1 cellular context compared by ENCODE assay signal in the genomic region with DNA sequence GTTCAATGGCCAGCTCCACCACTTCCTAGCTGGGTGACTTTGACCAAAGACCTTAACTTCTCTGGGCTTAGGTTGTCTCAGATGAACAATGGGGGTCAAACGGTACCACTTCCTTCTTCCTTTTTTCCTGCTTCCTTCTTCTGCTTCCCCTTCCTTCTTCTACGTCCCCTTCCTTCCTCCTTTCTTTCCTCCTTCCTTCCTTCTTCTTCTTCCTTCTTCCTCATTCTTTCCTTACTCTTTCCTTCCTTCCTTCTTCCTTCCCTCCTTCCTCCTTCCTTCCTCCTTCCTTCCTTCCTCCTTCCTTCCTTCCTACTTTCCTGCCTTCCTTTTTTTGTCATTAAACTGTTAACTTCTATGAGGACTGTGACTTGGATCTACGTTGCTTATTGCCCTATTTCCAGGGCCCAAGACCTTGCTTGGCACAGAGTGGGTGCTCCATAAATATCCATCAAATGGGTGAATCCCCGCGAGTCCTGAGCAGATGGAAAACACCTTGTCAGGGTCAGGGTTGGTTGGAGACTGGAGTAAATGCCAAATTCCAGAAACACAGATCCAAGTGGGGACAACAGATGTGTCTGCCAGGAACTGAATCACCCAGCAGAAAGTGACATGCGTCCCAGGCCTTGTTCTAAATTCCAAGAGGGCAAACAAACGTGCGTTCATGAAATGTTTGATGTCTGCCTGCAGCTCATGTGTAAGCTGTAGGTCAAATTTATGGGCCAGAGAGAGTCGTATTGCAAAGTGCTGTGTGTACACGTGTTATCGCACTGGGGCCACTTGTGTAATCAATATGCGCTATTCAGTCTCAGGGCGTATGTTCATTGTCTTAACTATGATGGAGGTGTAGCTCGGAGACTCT.
A peak's percentile ranks its signal among the peaks of the same experiment; 100 is the strongest.
TF ChIP-seq lines count a peak whose summit lies in the region.

No MANE protein-coding gene starts in this region.

TF ChIP-seq in HepG2, 621 proteins besides CTCF, POLR2A, EP300 and RAD21 (continued from another document and continues in another):
- 0 out of 2 replicates have a peak, but pooled peaks have one; percentile 17 for TF ChIP-seq KAT8 (CRISPR knock-in tag; IDR thresholded peaks at IDR 0.05)
- TF ChIP-seq GABPB1 (CRISPR knock-in tag; IDR thresholded peaks at IDR 0.05), result no peak
- no peak for TF ChIP-seq YY1 (IDR thresholded peaks at IDR 0.05; ENCODE audit: insufficient read depth, insufficient replicate concordance, low read depth, low read length)
- no peak for TF ChIP-seq GPN1 (CRISPR knock-in tag; IDR thresholded peaks at IDR 0.05; ENCODE audit: borderline replicate concordance)
- no peak for TF ChIP-seq ZNF607 (CRISPR knock-in tag; IDR thresholded peaks at IDR 0.05; ENCODE audit: borderline replicate concordance)
- no peak for TF ChIP-seq JDP2 (CRISPR knock-in tag; IDR thresholded peaks at IDR 0.05; ENCODE audit: borderline replicate concordance)
- TF ChIP-seq SIN3B (IDR thresholded peaks at IDR 0.05; ENCODE audit: low read length), result no peak
- no peak for TF ChIP-seq GTF3A (CRISPR knock-in tag; conservative IDR thresholded peaks at IDR 0.05)
- TF ChIP-seq BORCS8-MEF2B (CRISPR knock-in tag; IDR thresholded peaks at IDR 0.05), result no peak
- no peak for TF ChIP-seq ZNF678 (CRISPR knock-in tag; IDR thresholded peaks at IDR 0.05)
- TF ChIP-seq MATR3 (CRISPR knock-in tag; IDR thresholded peaks at IDR 0.05), result no peak
- no peak for TF ChIP-seq TARDBP (CRISPR knock-in tag; IDR thresholded peaks at IDR 0.05)
- TF ChIP-seq ZFP90 (CRISPR knock-in tag; IDR thresholded peaks at IDR 0.05; ENCODE audit: borderline replicate concordance), result no peak
- no peak for TF ChIP-seq HNRNPH1 (optimal IDR thresholded peaks at IDR 0.05; ENCODE audit: low read depth, low read length)
- no peak for TF ChIP-seq ZNF33B (CRISPR knock-in tag; IDR thresholded peaks at IDR 0.05)
- TF ChIP-seq TEAD2 (CRISPR knock-in tag; IDR thresholded peaks at IDR 0.05), result peak; percentile 57; the same call in 1 of the 2 replicates
- TF ChIP-seq ELF3 (CRISPR knock-in tag; IDR thresholded peaks at IDR 0.05), result 0 out of 2 replicates have a peak, but pooled peaks have one; percentile 16
- TF ChIP-seq NFE2 (CRISPR knock-in tag; IDR thresholded peaks at IDR 0.05), result no peak
- TF ChIP-seq SSRP1 (CRISPR knock-in tag; IDR thresholded peaks at IDR 0.05), result no peak
- no peak for TF ChIP-seq ZNF451 (CRISPR knock-in tag; IDR thresholded peaks at IDR 0.05)
- TF ChIP-seq MEIS2 (CRISPR knock-in tag; IDR thresholded peaks at IDR 0.05), result no peak
- TF ChIP-seq KMT2A (CRISPR knock-in tag; IDR thresholded peaks at IDR 0.05), result no peak
- TF ChIP-seq, protein P1, sequence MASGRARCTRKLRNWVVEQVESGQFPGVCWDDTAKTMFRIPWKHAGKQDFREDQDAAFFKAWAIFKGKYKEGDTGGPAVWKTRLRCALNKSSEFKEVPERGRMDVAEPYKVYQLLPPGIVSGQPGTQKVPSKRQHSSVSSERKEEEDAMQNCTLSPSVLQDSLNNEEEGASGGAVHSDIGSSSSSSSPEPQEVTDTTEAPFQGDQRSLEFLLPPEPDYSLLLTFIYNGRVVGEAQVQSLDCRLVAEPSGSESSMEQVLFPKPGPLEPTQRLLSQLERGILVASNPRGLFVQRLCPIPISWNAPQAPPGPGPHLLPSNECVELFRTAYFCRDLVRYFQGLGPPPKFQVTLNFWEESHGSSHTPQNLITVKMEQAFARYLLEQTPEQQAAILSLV (CRISPR knock-in tag; IDR thresholded peaks at IDR 0.05; ENCODE audit: borderline replicate concordance), result no peak
- no peak for TF ChIP-seq MTF2 (CRISPR knock-in tag; IDR thresholded peaks at IDR 0.05; ENCODE audit: borderline replicate concordance)
- TF ChIP-seq KLF16 (CRISPR knock-in tag; IDR thresholded peaks at IDR 0.05), result peak in 1 of 2 experiments; percentile 72; a peak in 1 of 4 replicates
- TF ChIP-seq, protein P2, sequence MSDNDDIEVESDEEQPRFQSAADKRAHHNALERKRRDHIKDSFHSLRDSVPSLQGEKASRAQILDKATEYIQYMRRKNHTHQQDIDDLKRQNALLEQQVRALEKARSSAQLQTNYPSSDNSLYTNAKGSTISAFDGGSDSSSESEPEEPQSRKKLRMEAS (IDR thresholded peaks at IDR 0.05), result peak; percentile 66; the same call in 1 of the 2 replicates
- peak; percentile 65 for TF ChIP-seq FOXA3 (CRISPR knock-in tag; IDR thresholded peaks at IDR 0.05)
- TF ChIP-seq, protein P3, sequence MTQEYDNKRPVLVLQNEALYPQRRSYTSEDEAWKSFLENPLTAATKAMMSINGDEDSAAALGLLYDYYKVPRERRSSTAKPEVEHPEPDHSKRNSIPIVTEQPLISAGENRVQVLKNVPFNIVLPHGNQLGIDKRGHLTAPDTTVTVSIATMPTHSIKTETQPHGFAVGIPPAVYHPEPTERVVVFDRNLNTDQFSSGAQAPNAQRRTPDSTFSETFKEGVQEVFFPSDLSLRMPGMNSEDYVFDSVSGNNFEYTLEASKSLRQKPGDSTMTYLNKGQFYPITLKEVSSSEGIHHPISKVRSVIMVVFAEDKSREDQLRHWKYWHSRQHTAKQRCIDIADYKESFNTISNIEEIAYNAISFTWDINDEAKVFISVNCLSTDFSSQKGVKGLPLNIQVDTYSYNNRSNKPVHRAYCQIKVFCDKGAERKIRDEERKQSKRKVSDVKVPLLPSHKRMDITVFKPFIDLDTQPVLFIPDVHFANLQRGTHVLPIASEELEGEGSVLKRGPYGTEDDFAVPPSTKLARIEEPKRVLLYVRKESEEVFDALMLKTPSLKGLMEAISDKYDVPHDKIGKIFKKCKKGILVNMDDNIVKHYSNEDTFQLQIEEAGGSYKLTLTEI (CRISPR knock-in tag; conservative IDR thresholded peaks at IDR 0.05), result no peak
- TF ChIP-seq EZH2 (conservative IDR thresholded peaks at IDR 0.05; ENCODE audit: low read depth, low read length), result no peak
- no peak for TF ChIP-seq ZFP36L1 (CRISPR knock-in tag; IDR thresholded peaks at IDR 0.05)
- no peak for TF ChIP-seq NFKBIZ (CRISPR knock-in tag; IDR thresholded peaks at IDR 0.05)
- TF ChIP-seq NFATC3 (CRISPR knock-in tag; IDR thresholded peaks at IDR 0.05), result no peak
- no peak for TF ChIP-seq ZKSCAN5 (CRISPR knock-in tag; IDR thresholded peaks at IDR 0.05)
- TF ChIP-seq RBM39 (IDR thresholded peaks at IDR 0.05; ENCODE audit: low read depth, low read length, poor library complexity, severe bottlenecking), result no peak
- TF ChIP-seq TGIF2 (CRISPR knock-in tag; IDR thresholded peaks at IDR 0.05), result no peak
- peak; percentile 61; the same call in 1 of the 2 replicates for TF ChIP-seq SOX5 (CRISPR knock-in tag; IDR thresholded peaks at IDR 0.05; ENCODE audit: borderline replicate concordance)
- TF ChIP-seq ARNT2 (CRISPR knock-in tag; IDR thresholded peaks at IDR 0.05; ENCODE audit: low read depth), result 0 out of 2 replicates have a peak, but pooled peaks have one; percentile 41
- TF ChIP-seq, protein P4, sequence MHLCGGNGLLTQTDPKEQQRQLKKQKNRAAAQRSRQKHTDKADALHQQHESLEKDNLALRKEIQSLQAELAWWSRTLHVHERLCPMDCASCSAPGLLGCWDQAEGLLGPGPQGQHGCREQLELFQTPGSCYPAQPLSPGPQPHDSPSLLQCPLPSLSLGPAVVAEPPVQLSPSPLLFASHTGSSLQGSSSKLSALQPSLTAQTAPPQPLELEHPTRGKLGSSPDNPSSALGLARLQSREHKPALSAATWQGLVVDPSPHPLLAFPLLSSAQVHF (CRISPR knock-in tag; IDR thresholded peaks at IDR 0.05), result no peak
- TF ChIP-seq ZNF253 (CRISPR knock-in tag; IDR thresholded peaks at IDR 0.05; ENCODE audit: borderline replicate concordance), result no peak
- TF ChIP-seq ZNF569 (CRISPR knock-in tag; IDR thresholded peaks at IDR 0.05; ENCODE audit: borderline replicate concordance), result no peak
- no peak for TF ChIP-seq ZNF496 (CRISPR knock-in tag; IDR thresholded peaks at IDR 0.05; ENCODE audit: insufficient replicate concordance)
- TF ChIP-seq, protein P5, sequence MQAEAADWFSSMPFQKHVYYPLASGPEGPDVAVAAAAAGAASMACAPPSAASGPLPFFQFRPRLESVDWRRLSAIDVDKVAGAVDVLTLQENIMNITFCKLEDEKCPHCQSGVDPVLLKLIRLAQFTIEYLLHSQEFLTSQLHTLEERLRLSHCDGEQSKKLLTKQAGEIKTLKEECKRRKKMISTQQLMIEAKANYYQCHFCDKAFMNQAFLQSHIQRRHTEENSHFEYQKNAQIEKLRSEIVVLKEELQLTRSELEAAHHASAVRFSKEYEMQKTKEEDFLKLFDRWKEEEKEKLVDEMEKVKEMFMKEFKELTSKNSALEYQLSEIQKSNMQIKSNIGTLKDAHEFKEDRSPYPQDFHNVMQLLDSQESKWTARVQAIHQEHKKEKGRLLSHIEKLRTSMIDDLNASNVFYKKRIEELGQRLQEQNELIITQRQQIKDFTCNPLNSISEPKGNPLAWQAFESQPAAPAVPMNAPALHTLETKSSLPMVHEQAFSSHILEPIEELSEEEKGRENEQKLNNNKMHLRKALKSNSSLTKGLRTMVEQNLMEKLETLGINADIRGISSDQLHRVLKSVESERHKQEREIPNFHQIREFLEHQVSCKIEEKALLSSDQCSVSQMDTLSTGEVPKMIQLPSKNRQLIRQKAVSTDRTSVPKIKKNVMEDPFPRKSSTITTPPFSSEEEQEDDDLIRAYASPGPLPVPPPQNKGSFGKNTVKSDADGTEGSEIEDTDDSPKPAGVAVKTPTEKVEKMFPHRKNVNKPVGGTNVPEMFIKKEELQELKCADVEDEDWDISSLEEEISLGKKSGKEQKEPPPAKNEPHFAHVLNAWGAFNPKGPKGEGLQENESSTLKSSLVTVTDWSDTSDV (CRISPR knock-in tag; IDR thresholded peaks at IDR 0.05), result no peak
- peak; percentile 54; the same call in 1 of the 2 replicates for TF ChIP-seq MYC (CRISPR knock-in tag; IDR thresholded peaks at IDR 0.05; ENCODE audit: borderline replicate concordance)
- TF ChIP-seq, protein P6, sequence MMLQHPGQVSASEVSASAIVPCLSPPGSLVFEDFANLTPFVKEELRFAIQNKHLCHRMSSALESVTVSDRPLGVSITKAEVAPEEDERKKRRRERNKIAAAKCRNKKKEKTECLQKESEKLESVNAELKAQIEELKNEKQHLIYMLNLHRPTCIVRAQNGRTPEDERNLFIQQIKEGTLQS (CRISPR knock-in tag; IDR thresholded peaks at IDR 0.05), result no peak
- TF ChIP-seq ZNF660 (CRISPR knock-in tag; IDR thresholded peaks at IDR 0.05; ENCODE audit: borderline replicate concordance, low read depth), result no peak
- no peak for TF ChIP-seq ZNF530 (CRISPR knock-in tag; IDR thresholded peaks at IDR 0.05; ENCODE audit: low read depth)
- TF ChIP-seq, protein P7, sequence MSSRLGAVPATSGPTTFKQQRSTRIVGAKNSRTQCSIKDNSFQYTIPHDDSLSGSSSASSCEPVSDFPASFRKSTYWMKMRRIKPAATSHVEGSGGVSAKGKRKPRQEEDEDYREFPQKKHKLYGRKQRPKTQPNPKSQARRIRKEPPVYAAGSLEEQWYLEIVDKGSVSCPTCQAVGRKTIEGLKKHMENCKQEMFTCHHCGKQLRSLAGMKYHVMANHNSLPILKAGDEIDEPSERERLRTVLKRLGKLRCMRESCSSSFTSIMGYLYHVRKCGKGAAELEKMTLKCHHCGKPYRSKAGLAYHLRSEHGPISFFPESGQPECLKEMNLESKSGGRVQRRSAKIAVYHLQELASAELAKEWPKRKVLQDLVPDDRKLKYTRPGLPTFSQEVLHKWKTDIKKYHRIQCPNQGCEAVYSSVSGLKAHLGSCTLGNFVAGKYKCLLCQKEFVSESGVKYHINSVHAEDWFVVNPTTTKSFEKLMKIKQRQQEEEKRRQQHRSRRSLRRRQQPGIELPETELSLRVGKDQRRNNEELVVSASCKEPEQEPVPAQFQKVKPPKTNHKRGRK (CRISPR knock-in tag; IDR thresholded peaks at IDR 0.05), result peak; percentile 98
- peak; percentile 47; the same call in 1 of the 2 replicates for TF ChIP-seq ONECUT2 (CRISPR knock-in tag; IDR thresholded peaks at IDR 0.05)
- TF ChIP-seq ZNF205 (CRISPR knock-in tag; IDR thresholded peaks at IDR 0.05), result no peak
- TF ChIP-seq, protein P8, sequence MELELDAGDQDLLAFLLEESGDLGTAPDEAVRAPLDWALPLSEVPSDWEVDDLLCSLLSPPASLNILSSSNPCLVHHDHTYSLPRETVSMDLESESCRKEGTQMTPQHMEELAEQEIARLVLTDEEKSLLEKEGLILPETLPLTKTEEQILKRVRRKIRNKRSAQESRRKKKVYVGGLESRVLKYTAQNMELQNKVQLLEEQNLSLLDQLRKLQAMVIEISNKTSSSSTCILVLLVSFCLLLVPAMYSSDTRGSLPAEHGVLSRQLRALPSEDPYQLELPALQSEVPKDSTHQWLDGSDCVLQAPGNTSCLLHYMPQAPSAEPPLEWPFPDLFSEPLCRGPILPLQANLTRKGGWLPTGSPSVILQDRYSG (CRISPR knock-in tag; IDR thresholded peaks at IDR 0.05), result no peak
- TF ChIP-seq, protein P9, sequence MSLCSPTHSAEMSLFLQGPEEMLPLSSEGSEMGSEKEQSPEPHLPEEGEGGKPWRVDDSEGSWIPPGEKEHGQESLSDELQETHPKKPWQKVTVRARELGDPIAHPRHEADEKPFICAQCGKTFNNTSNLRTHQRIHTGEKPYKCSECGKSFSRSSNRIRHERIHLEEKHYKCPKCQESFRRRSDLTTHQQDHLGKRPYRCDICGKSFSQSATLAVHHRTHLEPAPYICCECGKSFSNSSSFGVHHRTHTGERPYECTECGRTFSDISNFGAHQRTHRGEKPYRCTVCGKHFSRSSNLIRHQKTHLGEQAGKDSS (CRISPR knock-in tag; IDR thresholded peaks at IDR 0.05; ENCODE audit: borderline replicate concordance, low read depth), result no peak
- TF ChIP-seq, protein P10, sequence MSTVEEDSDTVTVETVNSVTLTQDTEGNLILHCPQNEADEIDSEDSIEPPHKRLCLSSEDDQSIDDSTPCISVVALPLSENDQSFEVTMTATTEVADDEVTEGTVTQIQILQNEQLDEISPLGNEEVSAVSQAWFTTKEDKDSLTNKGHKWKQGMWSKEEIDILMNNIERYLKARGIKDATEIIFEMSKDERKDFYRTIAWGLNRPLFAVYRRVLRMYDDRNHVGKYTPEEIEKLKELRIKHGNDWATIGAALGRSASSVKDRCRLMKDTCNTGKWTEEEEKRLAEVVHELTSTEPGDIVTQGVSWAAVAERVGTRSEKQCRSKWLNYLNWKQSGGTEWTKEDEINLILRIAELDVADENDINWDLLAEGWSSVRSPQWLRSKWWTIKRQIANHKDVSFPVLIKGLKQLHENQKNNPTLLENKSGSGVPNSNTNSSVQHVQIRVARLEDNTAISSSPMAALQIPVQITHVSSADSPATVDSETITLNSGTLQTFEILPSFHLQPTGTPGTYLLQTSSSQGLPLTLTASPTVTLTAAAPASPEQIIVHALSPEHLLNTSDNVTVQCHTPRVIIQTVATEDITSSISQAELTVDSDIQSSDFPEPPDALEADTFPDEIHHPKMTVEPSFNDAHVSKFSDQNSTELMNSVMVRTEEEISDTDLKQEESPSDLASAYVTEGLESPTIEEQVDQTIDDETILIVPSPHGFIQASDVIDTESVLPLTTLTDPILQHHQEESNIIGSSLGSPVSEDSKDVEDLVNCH (CRISPR knock-in tag; IDR thresholded peaks at IDR 0.05), result no peak
